8 cellular contexts compared by ENCODE assay signal in the genomic region with DNA sequence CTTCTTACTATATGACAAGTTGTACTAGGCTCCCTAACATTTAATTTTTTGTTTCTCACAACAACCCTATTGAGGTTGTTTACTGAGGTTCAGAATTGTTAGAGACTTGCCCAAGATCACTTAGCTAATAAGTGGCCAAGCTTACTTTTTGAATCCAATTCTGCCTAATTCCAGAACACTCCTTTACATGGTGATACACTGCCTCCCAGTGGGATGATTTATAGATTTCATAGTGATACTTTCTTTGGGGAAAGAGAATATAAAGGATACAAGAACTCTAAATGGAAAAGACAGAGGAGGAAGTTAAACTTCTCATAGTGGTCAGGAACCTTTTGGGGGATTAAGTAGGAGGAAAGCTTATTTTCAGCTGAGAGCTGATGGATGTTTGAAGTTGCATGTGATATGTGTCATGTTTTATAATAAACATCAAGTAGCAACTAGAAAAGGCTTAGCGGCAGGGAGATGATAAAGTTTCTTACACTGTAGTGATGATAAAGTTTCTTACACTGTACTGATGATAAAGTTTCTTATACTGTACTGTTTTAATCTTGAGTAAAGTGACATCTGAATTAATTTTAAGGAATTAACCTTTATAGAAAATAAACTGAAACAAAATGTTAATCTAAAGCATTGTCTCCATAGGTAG. TPM values are rescaled to one million over a fixed set of nuclear protein-coding genes. Genes with fewer than 3 reads are reported as not detected.
DNase-seq lines count a peak whose midpoint lies in the region; FAIRE-seq and TF ChIP-seq lines count a peak whose summit lies in the region.

No MANE protein-coding gene starts in this region.

- no peaks in the 10 kb centered on the region for H3K36me3 ChIP-seq in Loucy (ENCODE audit: insufficient read depth, low read length)
- H3K36me3 ChIP-seq in ascending aorta = no peaks in the 10 kb centered on the region
- no peaks in the 10 kb centered on the region for H3K36me3 ChIP-seq in ovary
- H3K36me3 ChIP-seq in vagina = no peaks in the 10 kb centered on the region

- H3K4me2 ChIP-seq in Loucy (ENCODE audit: low read depth, low read length, poor library complexity, severe bottlenecking) = no peak overlapping the region

- FAIRE-seq in HTR-8/SVneo (lab: Jason Lieb, UNC) = no peak

- WGBS in ovary, 3 donors = 47 to 62% (median 61%) methylated on average over 1 of the region's 1 CpG

- H3K9ac ChIP-seq in Loucy (ENCODE audit: low read depth, low read length, poor library complexity, severe bottlenecking) = no peak overlapping the region

- H3K4me1 ChIP-seq in Loucy (ENCODE audit: insufficient read depth, low read length, poor library complexity, severe bottlenecking) (no peaks in the 10 kb centered on the region), ascending aorta (peaks cover 0 to 21% of the 10 kb centered on the region in 2 donors), ovary (ENCODE audit: insufficient read depth) (peaks cover 1% of the 10 kb centered on the region), vagina (peaks cover 36% of the 10 kb centered on the region)

- no peaks in the 10 kb centered on the region for H3F3A ChIP-seq in Loucy (ENCODE audit: low read depth)

- H3K27ac ChIP-seq in ascending aorta (no peak overlapping the region), ovary (no peak overlapping the region), vagina (no peak overlapping the region)

- H4K20me1 ChIP-seq in Loucy (ENCODE audit: insufficient read depth, low read length, poor library complexity, severe bottlenecking) = peaks cover 72% of the 10 kb centered on the region

- no peak overlapping the region for H3K4me3 ChIP-seq in Loucy (ENCODE audit: low read length, poor library complexity, severe bottlenecking)
- no peak overlapping the region for H3K4me3 ChIP-seq in ascending aorta
- H3K4me3 ChIP-seq in ovary = no peak overlapping the region
- no peak overlapping the region for H3K4me3 ChIP-seq in vagina

- TF ChIP-seq CTCF in Loucy (conservative IDR thresholded peaks at IDR 0.05; ENCODE audit: low read length) = peak; percentile 29; the same call in 1 of the 2 replicates
- TF ChIP-seq CTCF in ascending aorta (IDR thresholded peaks at IDR 0.05) = peak in 2 of 3 experiments; percentile 11 to 25
- TF ChIP-seq CTCF in ovary (IDR thresholded peaks at IDR 0.05) = peak in 1 of 3 donors; percentile 16
- no peak for TF ChIP-seq CTCF in vagina (IDR thresholded peaks at IDR 0.05)

- intact Hi-C loops in ascending aorta (cut with DNase I) = loop anchor here (1.0 to 5.0 kb wide), 2 partner anchors 16 to 119 kb away; no protein-coding TSS in a partner anchor
- intact Hi-C loops in ovary (cut with DNase I) = no loop called here
- intact Hi-C loops in vagina (cut with DNase I) = no loop called here

- H3K9me3 ChIP-seq in Loucy (ENCODE audit: insufficient read depth, low read depth, low read length) (no peaks in the 10 kb centered on the region), ascending aorta (no peaks in the 10 kb centered on the region), ovary (no peaks in the 10 kb centered on the region), vagina (no peaks in the 10 kb centered on the region)

- H3K9me2 ChIP-seq in Loucy (replicated peaks; ENCODE audit: low read depth, low read length) = no peaks in the 10 kb centered on the region

- DNase-seq in Caki2 (ENCODE audit: low read depth) = peak; percentile 44
- DNase-seq in ascending aorta (ENCODE audit: low spot score in 2 of 2) = no peak
- DNase-seq in lung microvascular endothelial cell (ENCODE audit: low read depth in 2 of 2) = peak; percentile 47 to 51
- DNase-seq in ovary = no peak
- no peak for DNase-seq in mucosa of gallbladder (ENCODE audit: low spot score)
- DNase-seq in HTR-8/SVneo (ENCODE audit: insufficient read length, low spot score) = no peak
- DNase-seq in vagina (ENCODE audit: extremely low spot score in 2 of 2) = no peak

- in situ Hi-C loops in Caki2 (cut with HindIII; ENCODE audit: low pct_unique_long_range_greater_than_20kb, low sequenced_read_pairs) = no loop called here

- TF ChIP-seq EP300 in ovary (IDR thresholded peaks at IDR 0.05) = no peak

- H3K27me3 ChIP-seq in Loucy (ENCODE audit: insufficient read depth, low read length, poor library complexity, severe bottlenecking) (no peaks in the 10 kb centered on the region), ascending aorta (no peaks in the 10 kb centered on the region), ovary (no peaks in the 10 kb centered on the region), vagina (no peaks in the 10 kb centered on the region)

- TF ChIP-seq POLR2A in ovary (IDR thresholded peaks at IDR 0.05) (no peak), vagina (IDR thresholded peaks at IDR 0.05) (no peak)

- H3K79me2 ChIP-seq in Loucy (ENCODE audit: insufficient read depth, low read length) = peaks cover 99% of the 10 kb centered on the region

- no peak overlapping the region for H2AFZ ChIP-seq in Loucy (ENCODE audit: low read length)

RNA-seq across cellular contexts. Expression of a gene that starts 15.3 kb away (rescaled TPM):
- total RNA-seq in Caki2 (2014; rRNA removed; shearing (Covaris generic); ENCODE audit: low replicate concordance) = 24.2 and 42.9 TPM in 2 replicates
- 22.7 TPM for total RNA-seq in ascending aorta
- total RNA-seq in lung microvascular endothelial cell = 63.6 and 66.7 TPM in 2 replicates
- 100 to 1,000 TPM in 1 of 7 donors, 10 to 100 TPM in 6; 64.2 to 135 (median 87.0) TPM for total RNA-seq in ovary
- polyA plus RNA-seq in ovary = 10 to 100 TPM; 35.1 to 36.4 TPM
- total RNA-seq in mucosa of gallbladder = 58.0 TPM
- total RNA-seq in vagina = 54.0 TPM

Comparison
In these comparisons a context has a peak if more than half of its experiments do, and no peak if none do; other contexts are left out.
1. DNase-seq: peak in Caki2 (single experiment) and lung microvascular endothelial cell (2 of 2); none in ascending aorta (0 of 2), ovary (0 of 5), mucosa of gallbladder (single experiment), HTR-8/SVneo (single experiment) and vagina (0 of 2).
2. CTCF ChIP-seq: peak in Loucy (single experiment) and ascending aorta (2 of 3); none in vagina (0 of 3).